1 cellular context compared by ENCODE assay signal in the genomic region with DNA sequence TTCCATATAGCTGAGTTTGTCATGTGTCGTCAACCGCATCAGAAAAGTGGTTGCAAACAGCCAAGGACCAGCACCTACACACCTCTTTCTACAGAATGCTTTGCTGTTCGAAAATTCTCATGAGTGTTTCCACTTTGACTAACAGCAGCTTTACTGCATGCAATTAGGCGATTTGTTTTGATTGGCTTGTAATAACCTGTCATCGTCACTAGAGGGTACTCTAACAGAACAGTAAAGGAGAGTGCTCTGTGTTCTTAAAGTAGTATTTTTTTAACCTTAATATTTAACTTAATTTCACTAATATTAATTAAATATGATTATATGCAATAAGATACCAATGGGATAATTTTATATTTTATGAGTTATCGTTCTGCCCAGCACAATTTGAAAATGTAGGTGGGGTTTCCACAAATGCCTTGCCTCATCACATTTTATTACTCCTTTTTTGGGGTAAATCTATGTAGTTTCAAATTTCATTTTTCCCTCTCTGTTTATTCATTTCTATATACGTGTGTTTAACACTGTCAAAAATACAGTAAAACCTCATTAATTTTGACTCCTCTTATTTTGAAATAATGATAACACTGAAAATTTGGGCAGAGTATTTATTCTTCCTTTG.
TF ChIP-seq lines count a peak whose summit lies in the region.

No MANE protein-coding gene starts in this region.

TF ChIP-seq in WTC11, 78 proteins besides CTCF, POLR2A, EP300 and RAD21 (continued from another document):
- TF ChIP-seq, protein P1, sequence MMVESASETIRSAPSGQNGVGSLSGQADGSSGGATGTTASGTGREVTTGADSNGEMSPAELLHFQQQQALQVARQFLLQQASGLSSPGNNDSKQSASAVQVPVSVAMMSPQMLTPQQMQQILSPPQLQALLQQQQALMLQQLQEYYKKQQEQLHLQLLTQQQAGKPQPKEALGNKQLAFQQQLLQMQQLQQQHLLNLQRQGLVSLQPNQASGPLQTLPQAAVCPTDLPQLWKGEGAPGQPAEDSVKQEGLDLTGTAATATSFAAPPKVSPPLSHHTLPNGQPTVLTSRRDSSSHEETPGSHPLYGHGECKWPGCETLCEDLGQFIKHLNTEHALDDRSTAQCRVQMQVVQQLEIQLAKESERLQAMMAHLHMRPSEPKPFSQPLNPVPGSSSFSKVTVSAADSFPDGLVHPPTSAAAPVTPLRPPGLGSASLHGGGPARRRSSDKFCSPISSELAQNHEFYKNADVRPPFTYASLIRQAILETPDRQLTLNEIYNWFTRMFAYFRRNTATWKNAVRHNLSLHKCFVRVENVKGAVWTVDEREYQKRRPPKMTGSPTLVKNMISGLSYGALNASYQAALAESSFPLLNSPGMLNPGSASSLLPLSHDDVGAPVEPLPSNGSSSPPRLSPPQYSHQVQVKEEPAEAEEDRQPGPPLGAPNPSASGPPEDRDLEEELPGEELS (CRISPR knock-in tag; IDR thresholded peaks at IDR 0.05) = no peak
- no peak for TF ChIP-seq ZNF425 (CRISPR knock-in tag; conservative IDR thresholded peaks at IDR 0.05)
- TF ChIP-seq GRHL2 (CRISPR knock-in tag; IDR thresholded peaks at IDR 0.05; ENCODE audit: insufficient replicate concordance, severe bottlenecking) = no peak
- TF ChIP-seq, protein P2, sequence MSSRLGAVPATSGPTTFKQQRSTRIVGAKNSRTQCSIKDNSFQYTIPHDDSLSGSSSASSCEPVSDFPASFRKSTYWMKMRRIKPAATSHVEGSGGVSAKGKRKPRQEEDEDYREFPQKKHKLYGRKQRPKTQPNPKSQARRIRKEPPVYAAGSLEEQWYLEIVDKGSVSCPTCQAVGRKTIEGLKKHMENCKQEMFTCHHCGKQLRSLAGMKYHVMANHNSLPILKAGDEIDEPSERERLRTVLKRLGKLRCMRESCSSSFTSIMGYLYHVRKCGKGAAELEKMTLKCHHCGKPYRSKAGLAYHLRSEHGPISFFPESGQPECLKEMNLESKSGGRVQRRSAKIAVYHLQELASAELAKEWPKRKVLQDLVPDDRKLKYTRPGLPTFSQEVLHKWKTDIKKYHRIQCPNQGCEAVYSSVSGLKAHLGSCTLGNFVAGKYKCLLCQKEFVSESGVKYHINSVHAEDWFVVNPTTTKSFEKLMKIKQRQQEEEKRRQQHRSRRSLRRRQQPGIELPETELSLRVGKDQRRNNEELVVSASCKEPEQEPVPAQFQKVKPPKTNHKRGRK (CRISPR knock-in tag; IDR thresholded peaks at IDR 0.05; ENCODE audit: borderline replicate concordance) = no peak
- TF ChIP-seq ZNF671 (CRISPR knock-in tag; IDR thresholded peaks at IDR 0.05) = no peak
- TF ChIP-seq ELF4 (CRISPR knock-in tag; IDR thresholded peaks at IDR 0.05; ENCODE audit: low read depth) = no peak
- TF ChIP-seq TEAD1 (CRISPR knock-in tag; IDR thresholded peaks at IDR 0.05) = no peak
- TF ChIP-seq, protein P3, sequence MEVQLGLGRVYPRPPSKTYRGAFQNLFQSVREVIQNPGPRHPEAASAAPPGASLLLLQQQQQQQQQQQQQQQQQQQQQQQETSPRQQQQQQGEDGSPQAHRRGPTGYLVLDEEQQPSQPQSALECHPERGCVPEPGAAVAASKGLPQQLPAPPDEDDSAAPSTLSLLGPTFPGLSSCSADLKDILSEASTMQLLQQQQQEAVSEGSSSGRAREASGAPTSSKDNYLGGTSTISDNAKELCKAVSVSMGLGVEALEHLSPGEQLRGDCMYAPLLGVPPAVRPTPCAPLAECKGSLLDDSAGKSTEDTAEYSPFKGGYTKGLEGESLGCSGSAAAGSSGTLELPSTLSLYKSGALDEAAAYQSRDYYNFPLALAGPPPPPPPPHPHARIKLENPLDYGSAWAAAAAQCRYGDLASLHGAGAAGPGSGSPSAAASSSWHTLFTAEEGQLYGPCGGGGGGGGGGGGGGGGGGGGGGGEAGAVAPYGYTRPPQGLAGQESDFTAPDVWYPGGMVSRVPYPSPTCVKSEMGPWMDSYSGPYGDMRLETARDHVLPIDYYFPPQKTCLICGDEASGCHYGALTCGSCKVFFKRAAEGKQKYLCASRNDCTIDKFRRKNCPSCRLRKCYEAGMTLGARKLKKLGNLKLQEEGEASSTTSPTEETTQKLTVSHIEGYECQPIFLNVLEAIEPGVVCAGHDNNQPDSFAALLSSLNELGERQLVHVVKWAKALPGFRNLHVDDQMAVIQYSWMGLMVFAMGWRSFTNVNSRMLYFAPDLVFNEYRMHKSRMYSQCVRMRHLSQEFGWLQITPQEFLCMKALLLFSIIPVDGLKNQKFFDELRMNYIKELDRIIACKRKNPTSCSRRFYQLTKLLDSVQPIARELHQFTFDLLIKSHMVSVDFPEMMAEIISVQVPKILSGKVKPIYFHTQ (CRISPR knock-in tag; IDR thresholded peaks at IDR 0.05) = no peak
- no peak for TF ChIP-seq TP53 (CRISPR knock-in tag; IDR thresholded peaks at IDR 0.05)
- no peak for TF ChIP-seq ZNF121 (CRISPR knock-in tag; IDR thresholded peaks at IDR 0.05)
- TF ChIP-seq ZNF219 (CRISPR knock-in tag; IDR thresholded peaks at IDR 0.05; ENCODE audit: borderline replicate concordance) = no peak
- TF ChIP-seq, protein P4, sequence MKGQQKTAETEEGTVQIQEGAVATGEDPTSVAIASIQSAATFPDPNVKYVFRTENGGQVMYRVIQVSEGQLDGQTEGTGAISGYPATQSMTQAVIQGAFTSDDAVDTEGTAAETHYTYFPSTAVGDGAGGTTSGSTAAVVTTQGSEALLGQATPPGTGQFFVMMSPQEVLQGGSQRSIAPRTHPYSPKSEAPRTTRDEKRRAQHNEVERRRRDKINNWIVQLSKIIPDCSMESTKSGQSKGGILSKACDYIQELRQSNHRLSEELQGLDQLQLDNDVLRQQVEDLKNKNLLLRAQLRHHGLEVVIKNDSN (CRISPR knock-in tag; IDR thresholded peaks at IDR 0.05) = no peak
- TF ChIP-seq NR1H2 (CRISPR knock-in tag; IDR thresholded peaks at IDR 0.05) = no peak
- no peak for TF ChIP-seq NFATC4 (CRISPR knock-in tag; IDR thresholded peaks at IDR 0.05)
- no peak for TF ChIP-seq ETV6 (CRISPR knock-in tag; IDR thresholded peaks at IDR 0.05)
TF ChIP-seq in WTC11: peak in this region for 0.
